14 cellular contexts compared by ENCODE assay signal in genomic region chr6:45441811-45442453, GRCh38.
DNase-seq lines count a peak whose midpoint lies in the region; ATAC-seq and TF ChIP-seq lines count a peak whose summit lies in the region.
"Had no signal": no experiment of that assay in that cellular context is flagged by ENCODE, and none has a peak within 500 bp of the region (broad histone marks: within the 10 kb centered on the region; RNA-seq: fewer than 3 reads in every experiment).

No MANE protein-coding gene starts in this region.

- H3K36me3 ChIP-seq in A673 (ENCODE audit: insufficient read depth, low read length, poor library complexity, severe bottlenecking) = no peaks in the 10 kb centered on the region
- no peaks in the 10 kb centered on the region for H3K36me3 ChIP-seq in CD8-positive, alpha-beta memory T cell (ENCODE audit: insufficient read depth, low read length)
- H3K36me3 ChIP-seq in fibroblast of lung (ENCODE audit: control insufficient read depth, insufficient read depth, low read length) = no peaks in the 10 kb centered on the region
- no peaks in the 10 kb centered on the region for H3K36me3 ChIP-seq in neural progenitor cell
- H3K36me3 ChIP-seq: BE2C, esophagus muscularis mucosa, ovary, upper lobe of right lung had no signal

- H3K36me3 Mint-ChIP-seq in CD8-positive, alpha-beta memory T cell = peaks cover 23 to 38% (median 27%) of the 10 kb centered on the region in 3 donors
- H3K36me3 Mint-ChIP-seq in T-cell = peaks cover 25% of the 10 kb centered on the region
- H3K36me3 Mint-ChIP-seq in neural progenitor cell = no peaks in the 10 kb centered on the region

- BruUV-seq in A673 (replicated peaks; lab: Mats Ljungman, UMichigan) = no TSS peak

- H4K20me1 ChIP-seq in fibroblast of lung (ENCODE audit: control insufficient read depth, extremely low read depth, insufficient read depth, low read length) (no peaks in the 10 kb centered on the region), neural progenitor cell (ENCODE audit: low read depth) (no peaks in the 10 kb centered on the region)

- H3K9ac ChIP-seq in fibroblast of lung (ENCODE audit: insufficient read depth, low read length) (no peak overlapping the region), neural progenitor cell (no peak overlapping the region)

- H2AFZ ChIP-seq in fibroblast of lung (ENCODE audit: low read length) = no peak overlapping the region
- no peak overlapping the region for H2AFZ ChIP-seq in neural progenitor cell (replicated peaks)
- H2AFZ ChIP-seq: hepatocyte had no signal

- peaks cover 60 to 98% (median 76%) of the 10 kb centered on the region in 3 donors for H3K4me1 Mint-ChIP-seq in CD8-positive, alpha-beta memory T cell
- H3K4me1 Mint-ChIP-seq in T-cell (peaks cover 37 to 80% (median 73%) of the 10 kb centered on the region in 3 donors), neural progenitor cell (peaks cover 6% of the 10 kb centered on the region)

- DNase-seq in A673 (ENCODE audit: low spot score) (no peak), T-cell (no peak), fibroblast of lung (ENCODE audit: low read depth in 2 of 2) (peak; percentile 41 to 69), neural progenitor cell (ENCODE audit: low spot score) (no peak), HPDE6-E6E7 (ENCODE audit: extremely low spot score) (no peak), AML-193 (lab: John Stamatoyannopoulos, UW) (no peak)
- no peak for DNase-seq in CD8-positive, alpha-beta memory T cell
- DNase-seq: BE2C; ovary; stimulated activated naive CD4-positive, alpha-beta T cell treated with Interleukin-2 at 50 U/mL for 16 hours; upper lobe of right lung had no signal

- no peaks in the 10 kb centered on the region for H3F3A ChIP-seq in neural progenitor cell (ENCODE audit: low read depth)

- no peaks in the 10 kb centered on the region for H3K9me3 Mint-ChIP-seq in CD8-positive, alpha-beta memory T cell
- H3K9me3 Mint-ChIP-seq in T-cell (no peaks in the 10 kb centered on the region), neural progenitor cell (no peaks in the 10 kb centered on the region)
- H3K9me3 Mint-ChIP-seq: IgD-negative memory B cell had no signal

- peak overlapping the region; percentile 13 for H3K27ac ChIP-seq in A673 (ENCODE audit: low read depth, low read length, poor library complexity, severe bottlenecking)
- H3K27ac ChIP-seq in CD8-positive, alpha-beta memory T cell (ENCODE audit: low read depth, low read length) = no peak overlapping the region
- H3K27ac ChIP-seq in fibroblast of lung (ENCODE audit: insufficient read depth, low read length) = no peak overlapping the region
- no peak overlapping the region for H3K27ac ChIP-seq in neural progenitor cell
- H3K27ac ChIP-seq: esophagus muscularis mucosa, hepatocyte, ovary, upper lobe of right lung had no signal

- H3K4me3 Mint-ChIP-seq in CD8-positive, alpha-beta memory T cell = peak overlapping the region in 3 of 7 donors; percentile 3 to 33 (median 26)
- no peak overlapping the region for H3K4me3 Mint-ChIP-seq in T-cell
- no peak overlapping the region for H3K4me3 Mint-ChIP-seq in neural progenitor cell
- H3K4me3 Mint-ChIP-seq: IgD-negative memory B cell had no signal

- H3K9me3 ChIP-seq in A673 (ENCODE audit: low read depth, low read length, poor library complexity, severe bottlenecking) (no peaks in the 10 kb centered on the region), fibroblast of lung (ENCODE audit: control insufficient read depth, insufficient read depth, low read depth, low read length) (no peaks in the 10 kb centered on the region), neural progenitor cell (ENCODE audit: low read depth) (no peaks in the 10 kb centered on the region)
- H3K9me3 ChIP-seq in CD8-positive, alpha-beta memory T cell (ENCODE audit: low read length) = no peaks in the 10 kb centered on the region
- H3K9me3 ChIP-seq: BE2C, esophagus muscularis mucosa, ovary, upper lobe of right lung had no signal

- H3K4me1 ChIP-seq in A673 (ENCODE audit: insufficient read depth, low read length, poor library complexity, severe bottlenecking) (peaks cover 66% of the 10 kb centered on the region), fibroblast of lung (ENCODE audit: control insufficient read depth, extremely low read depth, insufficient read depth, low read length) (peaks cover 34% of the 10 kb centered on the region), neural progenitor cell (no peaks in the 10 kb centered on the region)
- H3K4me1 ChIP-seq in CD8-positive, alpha-beta memory T cell (ENCODE audit: insufficient read depth, low read length) = peaks cover 25% of the 10 kb centered on the region
- H3K4me1 ChIP-seq: BE2C had no signal

- H3K79me2 ChIP-seq in fibroblast of lung (ENCODE audit: control insufficient read depth, insufficient read depth, low read length) (peaks cover 12% of the 10 kb centered on the region), neural progenitor cell (ENCODE audit: low read depth) (no peaks in the 10 kb centered on the region)
- H3K79me2 ChIP-seq: hepatocyte had no signal

- TF ChIP-seq CTCF in A673 (conservative IDR thresholded peaks at IDR 0.05; ENCODE audit: low read depth, low read length) (no peak; the same call in 1 of the 2 replicates), fibroblast of lung (conservative IDR thresholded peaks at IDR 0.05 in 1 of 2, IDR thresholded peaks at IDR 0.05 in 1 of 2; ENCODE audit: low read depth in 1 of 2, low read length in 2 of 2) (no peak), neural progenitor cell (IDR thresholded peaks at IDR 0.05) (no peak)

- CTCF ChIA-PET in A673 (lab: Charles Lee) = no interaction called here
- CTCF ChIA-PET in CD8-positive, alpha-beta memory T cell (lab: Charles Lee) = no interaction called here
- CTCF ChIA-PET in T-cell (lab: Charles Lee) = interaction anchor here in 1 of 2 donors (0.6 to 0.8 kb wide), 3 partner anchors 60 to 810 kb away, joined by 3 read pairs; no protein-coding TSS in a partner anchor

- H3K27me3 Mint-ChIP-seq in CD8-positive, alpha-beta memory T cell = no peaks in the 10 kb centered on the region
- H3K27me3 Mint-ChIP-seq in T-cell = peaks cover 0 to 3% of the 10 kb centered on the region in 2 donors
- H3K27me3 Mint-ChIP-seq in neural progenitor cell (ENCODE audit: insufficient read depth, low read depth) = peaks cover 2% of the 10 kb centered on the region

- intact Hi-C loops in A673 (cut with micrococcal nuclease; ENCODE audit: unreplicated experiment) = no loop called here

- peak overlapping the region; percentile 41 for H3K4me2 ChIP-seq in fibroblast of lung (ENCODE audit: extremely low read depth, insufficient read depth, low read length)
- H3K4me2 ChIP-seq in neural progenitor cell = no peak overlapping the region
- H3K4me2 ChIP-seq: hepatocyte had no signal

- peak; percentile 48 to 59 (median 54) for ATAC-seq in T-cell (replicated peaks in 1 of 4)
- ATAC-seq: upper lobe of right lung had no signal

- no peaks in the 10 kb centered on the region for H3K27me3 ChIP-seq in A673 (replicated peaks; ENCODE audit: insufficient read depth, low read depth, low read length, poor library complexity)
- no peaks in the 10 kb centered on the region for H3K27me3 ChIP-seq in CD8-positive, alpha-beta memory T cell (ENCODE audit: insufficient read depth, low read length, poor library complexity, severe bottlenecking)
- no peaks in the 10 kb centered on the region for H3K27me3 ChIP-seq in fibroblast of lung (ENCODE audit: control insufficient read depth, insufficient read depth, low read length)
- H3K27me3 ChIP-seq in neural progenitor cell = no peaks in the 10 kb centered on the region
- H3K27me3 ChIP-seq: hepatocyte, ovary, upper lobe of right lung had no signal

- H3K4me3 ChIP-seq in A673 (ENCODE audit: low read depth, low read length, poor library complexity, severe bottlenecking) (no peak overlapping the region), fibroblast of lung (replicated peaks in 1 of 4; ENCODE audit: control extremely low read depth in 1 of 4, insufficient read depth in 1 of 4, low read depth in 3 of 4, low read length in 4 of 4) (no peak overlapping the region), neural progenitor cell (no peak overlapping the region)
- H3K4me3 ChIP-seq in CD8-positive, alpha-beta memory T cell (ENCODE audit: low read length) = no peak overlapping the region
- H3K4me3 ChIP-seq: esophagus muscularis mucosa, hepatocyte, ovary, upper lobe of right lung had no signal

- POLR2A ChIA-PET in A673 (lab: Charles Lee; ENCODE audit: low non-redundant PET) (no interaction called here), T-cell (lab: Charles Lee) (interaction anchor here in 1 of 2 donors (0.5 kb wide), 1 partner anchor 11 kb away, joined by 3 read pairs; no protein-coding TSS in a partner anchor)
- POLR2A ChIA-PET in CD8-positive, alpha-beta memory T cell (lab: Charles Lee) = no interaction called here

- peak overlapping the region in 6 of 8 donors; percentile 56 to 91 (median 80) for H3K27ac Mint-ChIP-seq in CD8-positive, alpha-beta memory T cell
- peak overlapping the region; percentile 13 to 57 for H3K27ac Mint-ChIP-seq in T-cell
- H3K27ac Mint-ChIP-seq in neural progenitor cell = no peak overlapping the region

Comparison
In these comparisons a context has a peak if more than half of its experiments do, and no peak if none do; other contexts are left out.
1. DNase-seq: peak in fibroblast of lung (2 of 2); none in A673 (single experiment), CD8-positive, alpha-beta memory T cell (0 of 5), T-cell (0 of 34), neural progenitor cell (single experiment), HPDE6-E6E7 (single experiment) and AML-193 (0 of 2).